In genomic region chr17:59827721-59828477, GRCh38 we compare ENCODE assay signal across 2 cellular contexts.
TF ChIP-seq lines count a peak whose summit lies in the region.

No MANE protein-coding gene starts in this region.

TF ChIP-seq in IMR-90, 13 proteins besides CTCF, POLR2A, EP300 and RAD21:
- TF ChIP-seq MAFK (IDR thresholded peaks at IDR 0.05; ENCODE audit: low read depth, low read length) (no peak), USF2 (IDR thresholded peaks at IDR 0.05; ENCODE audit: low read depth, low read length) (no peak), CEBPB (IDR thresholded peaks at IDR 0.05; ENCODE audit: low read depth, low read length) (no peak), MXI1 (IDR thresholded peaks at IDR 0.05; ENCODE audit: borderline replicate concordance, low read depth, low read length) (no peak), FOS (IDR thresholded peaks at IDR 0.05; ENCODE audit: low read depth, low read length) (no peak), CHD1 (IDR thresholded peaks at IDR 0.05; ENCODE audit: low read depth, low read length) (no peak), RCOR1 (IDR thresholded peaks at IDR 0.05; ENCODE audit: insufficient replicate concordance, low read length) (no peak), RFX5 (IDR thresholded peaks at IDR 0.05; ENCODE audit: low read depth, low read length) (no peak), MAZ (IDR thresholded peaks at IDR 0.05; ENCODE audit: borderline replicate concordance, low read depth, low read length) (no peak), BHLHE40 (IDR thresholded peaks at IDR 0.05; ENCODE audit: low read depth, low read length) (no peak), NFE2L2 (IDR thresholded peaks at IDR 0.05; ENCODE audit: low read depth, low read length) (no peak), SMC3 (IDR thresholded peaks at IDR 0.05; ENCODE audit: low read depth, low read length) (no peak), ELK1 (IDR thresholded peaks at IDR 0.05; ENCODE audit: borderline replicate concordance, low read depth, low read length) (no peak)

TF ChIP-seq in GM12878, 131 proteins besides CTCF, POLR2A, EP300 and RAD21 (continues in another document):
- 0 out of 2 replicates have a peak, but pooled peaks have one; percentile 34 for TF ChIP-seq ZBTB4 (CRISPR knock-in tag; IDR thresholded peaks at IDR 0.05)
- TF ChIP-seq ATF3 (IDR thresholded peaks at IDR 0.05; ENCODE audit: borderline replicate concordance, extremely low read depth, low read depth, low read length): no peak
- no peak for TF ChIP-seq E2F4 (IDR thresholded peaks at IDR 0.05; ENCODE audit: low read depth, low read length)
- TF ChIP-seq ZNF384 (IDR thresholded peaks at IDR 0.05; ENCODE audit: borderline replicate concordance, low read depth, low read length): peak; percentile 96
- no peak for TF ChIP-seq MYC (IDR thresholded peaks at IDR 0.05; ENCODE audit: insufficient read depth, insufficient read length, insufficient replicate concordance, low read length, severe bottlenecking)
- no peak for TF ChIP-seq ZBTB33 (IDR thresholded peaks at IDR 0.05)
- 0 out of 2 replicates have a peak, but pooled peaks have one; percentile 8 for TF ChIP-seq YY1 (IDR thresholded peaks at IDR 0.05; ENCODE audit: low read depth, low read length)
- TF ChIP-seq NFXL1 (IDR thresholded peaks at IDR 0.05; ENCODE audit: borderline replicate concordance): no peak
- TF ChIP-seq RELA (IDR thresholded peaks at IDR 0.05; ENCODE audit: borderline replicate concordance, partially characterized antibody): no peak
- TF ChIP-seq ATF2 (IDR thresholded peaks at IDR 0.05; ENCODE audit: low read length): no peak; the same call in 1 of the 2 replicates
- no peak for TF ChIP-seq PAX5 (IDR thresholded peaks at IDR 0.05; ENCODE audit: borderline replicate concordance, low read depth, low read length)
- TF ChIP-seq HCFC1 (IDR thresholded peaks at IDR 0.05; ENCODE audit: low read length): no peak
- TF ChIP-seq BCLAF1 (IDR thresholded peaks at IDR 0.05): no peak
- 0 out of 2 replicates have a peak, but pooled peaks have one; percentile 36 for TF ChIP-seq NBN (IDR thresholded peaks at IDR 0.05)
- TF ChIP-seq WRNIP1 (IDR thresholded peaks at IDR 0.05; ENCODE audit: borderline replicate concordance, low read depth, low read length): no peak
- no peak for TF ChIP-seq CREM (IDR thresholded peaks at IDR 0.05; ENCODE audit: low read depth)
- TF ChIP-seq BRCA1 (IDR thresholded peaks at IDR 0.05; ENCODE audit: low read depth, low read length): no peak
- TF ChIP-seq IRF3 (IDR thresholded peaks at IDR 0.05): no peak
- no peak for TF ChIP-seq JUNB (IDR thresholded peaks at IDR 0.05)
- TF ChIP-seq KDM1A (IDR thresholded peaks at IDR 0.05; ENCODE audit: borderline replicate concordance): no peak
- TF ChIP-seq KAT2A (conservative IDR thresholded peaks at IDR 0.05; ENCODE audit: control insufficient read depth, low read depth, low read length): no peak
- TF ChIP-seq ZNF207 (IDR thresholded peaks at IDR 0.05; ENCODE audit: borderline replicate concordance): no peak
- no peak for TF ChIP-seq IRF5 (IDR thresholded peaks at IDR 0.05; ENCODE audit: borderline replicate concordance)
- TF ChIP-seq TBL1XR1 (IDR thresholded peaks at IDR 0.05; ENCODE audit: low read depth, low read length): no peak
- no peak for TF ChIP-seq ETV6 (conservative IDR thresholded peaks at IDR 0.05 in 1 of 2, IDR thresholded peaks at IDR 0.05 in 1 of 2; ENCODE audit: borderline replicate concordance in 1 of 2, low read depth in 1 of 2)
- no peak; the same call in 1 of the 2 replicates for TF ChIP-seq CHD1 (IDR thresholded peaks at IDR 0.05; ENCODE audit: low read depth, low read length)
- TF ChIP-seq SP1 (IDR thresholded peaks at IDR 0.05; ENCODE audit: low read depth, low read length): no peak
- TF ChIP-seq KLF5 (IDR thresholded peaks at IDR 0.05; ENCODE audit: partially characterized antibody): no peak
- 0 out of 2 replicates have a peak, but pooled peaks have one; percentile 15 for TF ChIP-seq BACH1 (IDR thresholded peaks at IDR 0.05; ENCODE audit: borderline replicate concordance)
- TF ChIP-seq ASH2L (IDR thresholded peaks at IDR 0.05; ENCODE audit: borderline replicate concordance, low read depth): no peak
- TF ChIP-seq USF1 (IDR thresholded peaks at IDR 0.05; ENCODE audit: borderline replicate concordance, extremely low read length, insufficient read depth, low read depth, low read length): no peak
- TF ChIP-seq MTA3 (IDR thresholded peaks at IDR 0.05; ENCODE audit: borderline replicate concordance, low read length): no peak
- TF ChIP-seq RFX5 (IDR thresholded peaks at IDR 0.05; ENCODE audit: low read depth, low read length): no peak
- TF ChIP-seq CBX3 (IDR thresholded peaks at IDR 0.05; ENCODE audit: borderline replicate concordance, low read depth): no peak
- TF ChIP-seq GATAD2B (conservative IDR thresholded peaks at IDR 0.05; ENCODE audit: low read depth): no peak
- 0 out of 2 replicates have a peak, but pooled peaks have one; percentile 18 for TF ChIP-seq ZNF217 (IDR thresholded peaks at IDR 0.05)
- no peak for TF ChIP-seq E2F8 (IDR thresholded peaks at IDR 0.05; ENCODE audit: low read depth, partially characterized antibody)
- no peak for TF ChIP-seq NR2F1 (conservative IDR thresholded peaks at IDR 0.05)
- TF ChIP-seq HDAC6 (IDR thresholded peaks at IDR 0.05; ENCODE audit: unreplicated experiment): no peak
- TF ChIP-seq SMAD1 (IDR thresholded peaks at IDR 0.05; ENCODE audit: low read depth, partially characterized antibody): peak; percentile 90
